11 cellular contexts compared by ENCODE assay signal in genomic region chr12:92041742-92042141, GRCh38.
DNase-seq lines count a peak whose midpoint lies in the region; TF ChIP-seq lines count a peak whose summit lies in the region.
"Had no signal": no experiment of that assay in that cellular context is flagged by ENCODE, and none has a peak within 500 bp of the region (broad histone marks: within the 10 kb centered on the region; RNA-seq: fewer than 3 reads in every experiment).

No MANE protein-coding gene starts in this region.

- no peaks in the 10 kb centered on the region for H3K9me3 ChIP-seq in osteoblast (ENCODE audit: low read depth, low read length)

- H3K27me3 Mint-ChIP-seq in activated naive CD4-positive, alpha-beta T cell treated with anti-CD3 and anti-CD28 coated beads, Interleukin-2, amount 50 U/mL, for 24 hours = no peaks in the 10 kb centered on the region
- no peaks in the 10 kb centered on the region for H3K27me3 Mint-ChIP-seq in activated naive CD8-positive, alpha-beta T cell treated with anti-CD3 and anti-CD28 coated beads for 36 hours

- H3K9me3 Mint-ChIP-seq in activated naive CD4-positive, alpha-beta T cell treated with anti-CD3 and anti-CD28 coated beads, Interleukin-2, amount 50 U/mL, for 24 hours = peaks cover 11% of the 10 kb centered on the region
- H3K9me3 Mint-ChIP-seq in activated naive CD8-positive, alpha-beta T cell treated with anti-CD3 and anti-CD28 coated beads for 36 hours = peaks cover 2% of the 10 kb centered on the region

- no peak overlapping the region for H3K4me3 ChIP-seq in osteoblast (ENCODE audit: insufficient read depth, low read length)

- DNase-seq in activated naive CD4-positive, alpha-beta T cell treated with anti-CD3 and anti-CD28 coated beads, Interleukin-2, amount 50 U/mL, for 16 hours = no peak
- peak; percentile 13 for DNase-seq in HPDE6-E6E7 (ENCODE audit: extremely low spot score)
- DNase-seq in activated naive CD8-positive, alpha-beta T cell treated with anti-CD3 and anti-CD28 coated beads for 36 hours = no peak
- no peak for DNase-seq in osteoblast (ENCODE audit: insufficient read length, low spot score, missing footprints)
- DNase-seq in NCI-H82 (lab: John Stamatoyannopoulos, UW) = no peak
- DNase-seq in AG08396 (ENCODE audit: low spot score) = no peak
- DNase-seq in T-helper 9 cell = no peak
- DNase-seq: cortex of kidney; NCI-H1930; stimulated activated CD4-positive, alpha-beta T cell treated with anti-CD3 and anti-CD28 coated beads, Interleukin-2, amount 100 ng/mL, for 24 hours had no signal

- no peaks in the 10 kb centered on the region for H3K36me3 ChIP-seq in osteoblast (ENCODE audit: insufficient read depth, low read length)

- H4K20me1 ChIP-seq in osteoblast (ENCODE audit: insufficient read depth, low read length) = no peaks in the 10 kb centered on the region

- TF ChIP-seq CTCF in osteoblast (IDR thresholded peaks at IDR 0.05; ENCODE audit: extremely low read depth, low read depth, low read length) = no peak

- no peaks in the 10 kb centered on the region for H3K79me2 ChIP-seq in osteoblast (ENCODE audit: insufficient read depth, low read length)

- peaks cover 7% of the 10 kb centered on the region for H3K4me1 ChIP-seq in osteoblast (ENCODE audit: insufficient read depth, low read length)

- no peak overlapping the region for H3K4me2 ChIP-seq in osteoblast (ENCODE audit: insufficient read depth, low read length)

- no peak overlapping the region for H3K27ac ChIP-seq in osteoblast (ENCODE audit: low read depth, low read length)

- peak overlapping the region; percentile 74 for H2AFZ ChIP-seq in osteoblast (ENCODE audit: low read length)

- H3K4me1 Mint-ChIP-seq in activated naive CD4-positive, alpha-beta T cell treated with anti-CD3 and anti-CD28 coated beads, Interleukin-2, amount 50 U/mL, for 24 hours = peaks cover 89% of the 10 kb centered on the region
- peaks cover 77% of the 10 kb centered on the region for H3K4me1 Mint-ChIP-seq in activated naive CD8-positive, alpha-beta T cell treated with anti-CD3 and anti-CD28 coated beads for 36 hours

- peak overlapping the region; percentile 88 for H3K27ac Mint-ChIP-seq in activated naive CD4-positive, alpha-beta T cell treated with anti-CD3 and anti-CD28 coated beads, Interleukin-2, amount 50 U/mL, for 24 hours
- H3K27ac Mint-ChIP-seq in activated naive CD8-positive, alpha-beta T cell treated with anti-CD3 and anti-CD28 coated beads for 36 hours = peak overlapping the region; percentile 15

- peaks cover 14% of the 10 kb centered on the region for H3K36me3 Mint-ChIP-seq in activated naive CD4-positive, alpha-beta T cell treated with anti-CD3 and anti-CD28 coated beads, Interleukin-2, amount 50 U/mL, for 24 hours
- H3K36me3 Mint-ChIP-seq in activated naive CD8-positive, alpha-beta T cell treated with anti-CD3 and anti-CD28 coated beads for 36 hours = peaks cover 13% of the 10 kb centered on the region

- no peaks in the 10 kb centered on the region for H3K27me3 ChIP-seq in osteoblast (ENCODE audit: insufficient read depth, low read length)

- peak overlapping the region; percentile 42 for H3K4me3 Mint-ChIP-seq in activated naive CD4-positive, alpha-beta T cell treated with anti-CD3 and anti-CD28 coated beads, Interleukin-2, amount 50 U/mL, for 24 hours
- H3K4me3 Mint-ChIP-seq in activated naive CD8-positive, alpha-beta T cell treated with anti-CD3 and anti-CD28 coated beads for 36 hours = no peak overlapping the region
